ENCODE assay signal across 17 cellular contexts in genomic region chr3:133937756-133938601, GRCh38. TPM values are rescaled to one million over a fixed set of nuclear protein-coding genes. Genes with fewer than 3 reads are reported as not detected.
DNase-seq lines count a peak whose midpoint lies in the region; ATAC-seq and TF ChIP-seq lines count a peak whose summit lies in the region.
"Had no signal": no experiment of that assay in that cellular context is flagged by ENCODE, and none has a peak within 500 bp of the region (broad histone marks: within the 10 kb centered on the region; RNA-seq: fewer than 3 reads in every experiment).

No MANE protein-coding gene starts in this region.

- no peaks in the 10 kb centered on the region for H3K9me3 ChIP-seq in HEK293 (ENCODE audit: control insufficient read depth, insufficient read depth, low read depth, low read length)
- no peaks in the 10 kb centered on the region for H3K9me3 ChIP-seq in PC-9 (ENCODE audit: insufficient read depth, low read depth)
- H3K9me3 ChIP-seq: esophagus squamous epithelium had no signal

- no peak overlapping the region for H3K27ac ChIP-seq in HEK293 (ENCODE audit: extremely low read depth, low read depth, low read length)
- peak overlapping the region; percentile 8 for H3K27ac ChIP-seq in cingulate gyrus (ENCODE audit: low read depth, low read length)
- H3K27ac ChIP-seq in PC-9 = no peak overlapping the region
- H3K27ac ChIP-seq: brain microvascular endothelial cell, KMS-11 had no signal

- POLR2A ChIA-PET in HEK293 (lab: Yijun Ruan, JAX) (no interaction called here), PC-9 (lab: Charles Lee; ENCODE audit: unreplicated experiment) (no interaction called here)

- CTCF ChIA-PET in HEK293 (lab: Yijun Ruan, JAX) (interaction anchor here (1.2 kb wide), 1 partner anchor 13 kb away, joined by 6 read pairs; no protein-coding TSS in a partner anchor), PC-9 (lab: Charles Lee) (no interaction called here)

- H3K4me3 ChIP-seq in HEK293 (ENCODE audit: low read depth, low read length) = no peak overlapping the region
- H3K4me3 ChIP-seq in PC-9 = no peak overlapping the region
- H3K4me3 ChIP-seq: esophagus squamous epithelium had no signal

- no peak overlapping the region for H2AFZ ChIP-seq in PC-9

- H3K36me3 ChIP-seq in HEK293 (ENCODE audit: control insufficient read depth in 2 of 2, insufficient read depth in 1 of 2, low read length in 2 of 2) = no peaks in the 10 kb centered on the region
- no peaks in the 10 kb centered on the region for H3K36me3 ChIP-seq in PC-9 (ENCODE audit: low read depth)
- H3K36me3 ChIP-seq: brain microvascular endothelial cell had no signal

- DNase-seq in AG08395 (ENCODE audit: low spot score) (peak; percentile 87), mesenteric fat pad (ENCODE audit: low spot score) (peak; percentile 83), NOMO-1 (lab: John Stamatoyannopoulos, UW; ENCODE audit: unreplicated experiment in 2 of 2) (no peak), PC-9 (no peak)
- no peak for DNase-seq in activated naive CD4-positive, alpha-beta T cell treated with Interleukin-2 at 50 U/mL for 16 hours
- DNase-seq: activated B cell treated with CpG ODN at 0.5 μM for 24 hours; activated T-cell treated with anti-CD3 and anti-CD28 coated beads, Interleukin-2, amount 50 U/mL, for 1 hour; brain microvascular endothelial cell; CD4-positive, alpha-beta T cell; esophagus squamous epithelium; GDM1; NCI-H1694; NCI-H82 had no signal

- no peaks in the 10 kb centered on the region for H3K9me2 ChIP-seq in PC-9 (ENCODE audit: insufficient read depth)

- no peaks in the 10 kb centered on the region for H3F3A ChIP-seq in PC-9 (ENCODE audit: insufficient read depth, low read depth)

- intact Hi-C loops in PC-9 (cut with micrococcal nuclease; ENCODE audit: unreplicated experiment) = loop anchor here (5.0 kb wide), 1 partner anchor 219 kb away; no protein-coding TSS in a partner anchor

- H3K4me1 ChIP-seq in HEK293 (ENCODE audit: control insufficient read depth, insufficient read depth, low read length) = peaks cover 2% of the 10 kb centered on the region
- peaks cover 2% of the 10 kb centered on the region for H3K4me1 ChIP-seq in PC-9 (replicated peaks; ENCODE audit: insufficient read depth)

- ATAC-seq in HG02938 (IDR thresholded peaks at IDR 0.05; ENCODE audit: unreplicated experiment) = no peak

- peaks cover 67% of the 10 kb centered on the region for H3K27me3 ChIP-seq in PC-9 (ENCODE audit: insufficient read depth, low read depth)
- H3K27me3 ChIP-seq: esophagus squamous epithelium had no signal

- TF ChIP-seq CTCF in HEK293 (tag by site-specific recombination; IDR thresholded peaks at IDR 0.05) = no peak
- TF ChIP-seq CTCF in PC-9 (conservative IDR thresholded peaks at IDR 0.05) = no peak

- BruUV-seq in PC-9 (replicated peaks; lab: Mats Ljungman, UMichigan) = no TSS peak

- peaks cover 10% of the 10 kb centered on the region for H4K20me1 ChIP-seq in PC-9 (ENCODE audit: insufficient read depth)

- no peaks in the 10 kb centered on the region for H3K79me2 ChIP-seq in PC-9 (ENCODE audit: low read depth)

- no peak overlapping the region for H3K4me2 ChIP-seq in PC-9
- H3K4me2 ChIP-seq: KMS-11 had no signal

TF ChIP-seq in HEK293, 187 proteins besides CTCF, POLR2A, EP300 and RAD21:
- TF ChIP-seq ZNF548 (tag by site-specific recombination; IDR thresholded peaks at IDR 0.05) (no peak), GLIS1 (tag by site-specific recombination; IDR thresholded peaks at IDR 0.05) (0 out of 2 replicates have a peak, but pooled peaks have one; percentile 19), ZNF585B (tag by site-specific recombination; IDR thresholded peaks at IDR 0.05) (no peak)

RNA-seq across cellular contexts. Expression of gene RAB6B, which starts 42.3 kb away (rescaled TPM):
- total RNA-seq in mesenteric fat pad (64.8 TPM), PC-9 (2021) (0.40 and 0.52 TPM in 2 replicates)
- total RNA-seq: activated B cell treated with CpG ODN at 0.5 μM for 24 hours; CD4-positive, alpha-beta T cell had no signal

Comparison
In these comparisons a context has a peak if more than half of its experiments do, and no peak if none do; other contexts are left out.
1. DNase-seq: peak in AG08395 (single experiment) and mesenteric fat pad (single experiment); none in NOMO-1 (0 of 2), PC-9 (0 of 2) and activated naive CD4-positive, alpha-beta T cell treated with Interleukin-2 at 50 U/mL for 16 hours (single experiment).
2. RNA of gene RAB6B, which starts 42.3 kb away (total RNA-seq): 64.8 TPM in mesenteric fat pad (single experiment); 0.40 to 0.52 TPM in PC-9; every median in the first group is over 10 times any median in the second.